Comparison of ENCODE assay signal across 1 cellular context in genomic region chr9:107221321-107221720, GRCh38.
TF ChIP-seq lines count a peak whose summit lies in the region.

No MANE protein-coding gene starts in this region.

TF ChIP-seq in HCT116, 20 proteins besides CTCF, POLR2A, EP300 and RAD21 (continued from another document):
- TF ChIP-seq JUND (IDR thresholded peaks at IDR 0.05) = no peak
- TF ChIP-seq TCF7L2 (IDR thresholded peaks at IDR 0.05; ENCODE audit: borderline replicate concordance, extremely low read depth, insufficient read depth, insufficient read length) = no peak
- TF ChIP-seq SRF (IDR thresholded peaks at IDR 0.05; ENCODE audit: low read depth) = no peak
- TF ChIP-seq SIN3A (IDR thresholded peaks at IDR 0.05; ENCODE audit: low read depth) = no peak
- no peak for TF ChIP-seq YY1 (IDR thresholded peaks at IDR 0.05; ENCODE audit: extremely low read depth, insufficient replicate concordance, low read depth, low read length)
- no peak for TF ChIP-seq SP1 (IDR thresholded peaks at IDR 0.05; ENCODE audit: low read depth)
- no peak for TF ChIP-seq ZFX (IDR thresholded peaks at IDR 0.05)
- TF ChIP-seq ELF1 (IDR thresholded peaks at IDR 0.05; ENCODE audit: borderline replicate concordance, low read depth) = no peak
